ENCODE assay signal across 10 cellular contexts in genomic region chr2:219246559-219246958, GRCh38. TPM values are rescaled to one million over a fixed set of nuclear protein-coding genes. Genes with fewer than 3 reads are reported as not detected.
DNase-seq lines count a peak whose midpoint lies in the region; FAIRE-seq and TF ChIP-seq lines count a peak whose summit lies in the region.
"Had no signal": no experiment of that assay in that cellular context is flagged by ENCODE, and none has a peak within 500 bp of the region (broad histone marks: within the 10 kb centered on the region; RNA-seq: fewer than 3 reads in every experiment).

No MANE protein-coding gene starts in this region.

- H3K27me3 Mint-ChIP-seq in nephron progenitor cell (ENCODE audit: low read depth, poor library complexity): peaks cover 19% of the 10 kb centered on the region

- H4K20me1 ChIP-seq in BLaER1 (0 out of 2 replicates have a peak, but pooled peaks cover 5% of the 10 kb centered on the region), Loucy (ENCODE audit: insufficient read depth, low read length, poor library complexity, severe bottlenecking) (peaks cover 27% of the 10 kb centered on the region), mammary epithelial cell (ENCODE audit: insufficient read depth, low read length) (no peaks in the 10 kb centered on the region)

- H3K27ac Mint-ChIP-seq in nephron progenitor cell: no peak overlapping the region

- H3K4me1 ChIP-seq in BLaER1: peaks cover 70% of the 10 kb centered on the region
- peaks cover 55% of the 10 kb centered on the region for H3K4me1 ChIP-seq in Loucy (ENCODE audit: insufficient read depth, low read length, poor library complexity, severe bottlenecking)
- H3K4me1 ChIP-seq in mammary epithelial cell (ENCODE audit: insufficient read depth, low read length): peaks cover 58% of the 10 kb centered on the region

- in situ Hi-C loops in mammary epithelial cell (cut with MboI; ENCODE audit: low sequenced_read_pairs in 2 of 2): no loop called here

- H3K27me3 ChIP-seq in BLaER1: no peaks in the 10 kb centered on the region
- peaks cover 2% of the 10 kb centered on the region for H3K27me3 ChIP-seq in Loucy (ENCODE audit: insufficient read depth, low read length, poor library complexity, severe bottlenecking)
- H3K27me3 ChIP-seq in mammary epithelial cell (ENCODE audit: insufficient read depth, low read length): no peaks in the 10 kb centered on the region
- H3K27me3 ChIP-seq: MG63 had no signal

- intact Hi-C loops in mammary epithelial cell (cut with micrococcal nuclease): no loop called here

- H3K27ac ChIP-seq in BLaER1 (no peak overlapping the region), mammary epithelial cell (ENCODE audit: insufficient read depth, low read depth, low read length) (no peak overlapping the region)

- H2AFZ ChIP-seq in Loucy (ENCODE audit: low read length) (no peak overlapping the region), mammary epithelial cell (ENCODE audit: low read depth, low read length) (no peak overlapping the region)

- no TSS peak for BruUV-seq in mammary epithelial cell (replicated peaks; lab: Mats Ljungman, UMichigan)

- peaks cover 15% of the 10 kb centered on the region for H3K79me2 ChIP-seq in Loucy (ENCODE audit: insufficient read depth, low read length)
- H3K79me2 ChIP-seq in mammary epithelial cell (ENCODE audit: insufficient read depth, low read length): peaks cover 50% of the 10 kb centered on the region

- H3K36me3 Mint-ChIP-seq in nephron progenitor cell (ENCODE audit: low read depth): peaks cover 8% of the 10 kb centered on the region

- H3K9me2 ChIP-seq in Loucy (replicated peaks; ENCODE audit: low read depth, low read length): no peaks in the 10 kb centered on the region

- peak overlapping the region; percentile 96 for H3K4me3 Mint-ChIP-seq in nephron progenitor cell

- no peak for TF ChIP-seq CTCF in Loucy (conservative IDR thresholded peaks at IDR 0.05; ENCODE audit: low read length)
- TF ChIP-seq CTCF in mammary epithelial cell (conservative IDR thresholded peaks at IDR 0.05 in 1 of 2, IDR thresholded peaks at IDR 0.05 in 1 of 2; ENCODE audit: extremely low read depth in 1 of 2, insufficient read depth in 1 of 2, low read depth in 1 of 2, low read length in 2 of 2): no peak
- TF ChIP-seq CTCF in nephron progenitor cell (IDR thresholded peaks at IDR 0.05): no peak

- CTCF ChIA-PET in mammary epithelial cell (lab: Charles Lee; ENCODE audit: low non-redundant PET): no interaction called here

- H3K9me3 ChIP-seq in BLaER1: no peaks in the 10 kb centered on the region
- H3K9me3 ChIP-seq in Loucy (ENCODE audit: insufficient read depth, low read depth, low read length): no peaks in the 10 kb centered on the region
- no peaks in the 10 kb centered on the region for H3K9me3 ChIP-seq in mammary epithelial cell (replicated peaks; ENCODE audit: insufficient read depth, low read length)
- H3K9me3 ChIP-seq: MG63 had no signal

- H3K4me2 ChIP-seq in BLaER1: peak overlapping the region; percentile 98
- peak overlapping the region; percentile 78 for H3K4me2 ChIP-seq in Loucy (ENCODE audit: low read depth, low read length, poor library complexity, severe bottlenecking)
- H3K4me2 ChIP-seq in mammary epithelial cell (ENCODE audit: insufficient read depth, low read depth, low read length): peak overlapping the region; percentile 84

- no peaks in the 10 kb centered on the region for H3K9me3 Mint-ChIP-seq in nephron progenitor cell

- peaks cover 59% of the 10 kb centered on the region for H3K4me1 Mint-ChIP-seq in nephron progenitor cell

- FAIRE-seq in RCC 7860 (lab: Jason Lieb, UNC): no peak

- WGBS in mammary epithelial cell (ENCODE audit: low coverage, missing lambda C conversion rate): 100% methylated on average over 4 of the region's 10 CpGs

- dilution Hi-C loops in mammary epithelial cell (cut with HindIII; ENCODE audit: low sequenced_read_pairs): loop anchor here (5.0 to 25.0 kb wide), 2 partner anchors 96 to 266 kb away; partner anchors contain the start of gene ASIC4

- peak overlapping the region; percentile 94; the same call in 1 of the 2 replicates for H3K9ac ChIP-seq in BLaER1
- no peak overlapping the region for H3K9ac ChIP-seq in Loucy (ENCODE audit: low read depth, low read length, poor library complexity, severe bottlenecking)
- no peak overlapping the region for H3K9ac ChIP-seq in mammary epithelial cell (ENCODE audit: insufficient read depth, low read length)

- peaks cover 18% of the 10 kb centered on the region; the same call in 1 of the 2 replicates for H3K36me3 ChIP-seq in BLaER1
- no peaks in the 10 kb centered on the region for H3K36me3 ChIP-seq in Loucy (ENCODE audit: insufficient read depth, low read length)
- peaks cover 19% of the 10 kb centered on the region for H3K36me3 ChIP-seq in mammary epithelial cell (ENCODE audit: insufficient read depth, low read length)

- DNase-seq in mammary epithelial cell (no peak), nephron progenitor cell (no peak), LoVo (ENCODE audit: low spot score) (no peak), RCC 7860 (ENCODE audit: low spot score) (no peak), OCI-M2 (lab: John Stamatoyannopoulos, UW; ENCODE audit: unreplicated experiment) (no peak), NCI-H1105 treated with DMSO at 0.1 percent for 48 hours (lab: John Stamatoyannopoulos, UW) (no peak)
- DNase-seq: MG63 had no signal

- no peaks in the 10 kb centered on the region for H3F3A ChIP-seq in Loucy (ENCODE audit: low read depth)

- H3K4me3 ChIP-seq in BLaER1 (peak overlapping the region; percentile 94; the same call in 1 of the 2 replicates), Loucy (ENCODE audit: low read length, poor library complexity, severe bottlenecking) (peak overlapping the region; percentile 95), mammary epithelial cell (replicated peaks in 1 of 3; ENCODE audit: insufficient read depth in 1 of 3, low read depth in 2 of 3, low read length in 3 of 3) (no peak overlapping the region)

RNA-seq across cellular contexts. Expression of gene STK16, which starts 1.3 kb away (rescaled TPM):
- 10 to 100 TPM; 26.9 to 29.8 TPM for total RNA-seq in mammary epithelial cell
- 53.1 TPM for polyA plus RNA-seq in mammary epithelial cell
- 22.7 TPM for polyA minus RNA-seq in mammary epithelial cell

RNA-seq across cellular contexts. Expression of gene GLB1L, which starts 1.3 kb away (rescaled TPM):
- total RNA-seq in mammary epithelial cell: 10 to 100 TPM in 1 of 2 donors, 1 to 10 TPM in 1; 5.5 to 21.8 TPM
- polyA plus RNA-seq in mammary epithelial cell: 6.2 TPM
- polyA minus RNA-seq in mammary epithelial cell: 3.6 TPM

RNA-seq across cellular contexts. Expression of gene TUBA4B, which starts 6.5 kb away (rescaled TPM):
- total RNA-seq in mammary epithelial cell: not detected
- polyA plus RNA-seq in mammary epithelial cell: 0.08 TPM
- polyA minus RNA-seq in mammary epithelial cell: not detected
- total RNA-seq: subcutaneous adipose tissue had no signal

RNA-seq across cellular contexts. Expression of gene TUBA4A, which starts 7.2 kb away (rescaled TPM):
- total RNA-seq in mammary epithelial cell: 100 to 1,000 TPM; 206 to 209 TPM
- 616 TPM for polyA plus RNA-seq in mammary epithelial cell
- polyA minus RNA-seq in mammary epithelial cell: 360 TPM

RNA-seq across cellular contexts. Expression of gene ANKZF1, which starts 17.0 kb away (rescaled TPM):
- total RNA-seq in mammary epithelial cell: 10 to 100 TPM; 29.2 to 52.9 TPM
- 32.4 TPM for polyA plus RNA-seq in mammary epithelial cell
- polyA minus RNA-seq in mammary epithelial cell: 34.0 TPM

Comparison
In these comparisons a context has a peak if more than half of its experiments do, and no peak if none do; other contexts are left out.
1. H3K4me3 ChIP-seq: peak in BLaER1 (single experiment) and Loucy (single experiment); none in mammary epithelial cell (0 of 3).
2. Peak in every context shown above with its lines, with median percentiles within 50 percentile points of each other: H3K4me2 ChIP-seq.